In genomic region chr2:120858361-120858760, GRCh38 we compare ENCODE assay signal across 15 cellular contexts.
DNase-seq lines count a peak whose midpoint lies in the region; ATAC-seq and TF ChIP-seq lines count a peak whose summit lies in the region.
"Had no signal": no experiment of that assay in that cellular context is flagged by ENCODE, and none has a peak within 500 bp of the region (broad histone marks: within the 10 kb centered on the region; RNA-seq: fewer than 3 reads in every experiment).

No MANE protein-coding gene starts in this region.

- no peak overlapping the region for H3K4ac ChIP-seq in neuronal stem cell (ENCODE audit: low read length)

- peaks cover 5% of the 10 kb centered on the region for H3K79me1 ChIP-seq in neuronal stem cell (ENCODE audit: low read depth, low read length)

- no peak overlapping the region for H2BK120ac ChIP-seq in neuronal stem cell (ENCODE audit: low read depth, low read length)

- H2BK5ac ChIP-seq in neuronal stem cell (ENCODE audit: low read length) = peak overlapping the region; percentile 4

- no peak overlapping the region for H3K4me2 ChIP-seq in neuronal stem cell (ENCODE audit: insufficient read depth, low read length, poor library complexity, severe bottlenecking)

- peak overlapping the region; percentile 27 for H2AK5ac ChIP-seq in neuronal stem cell (ENCODE audit: low read depth, low read length)

- peak overlapping the region; percentile 61 for H3K18ac ChIP-seq in neuronal stem cell (ENCODE audit: low read length)

- peak overlapping the region; percentile 81 for H3K27ac ChIP-seq in neuronal stem cell (replicated peaks; ENCODE audit: low read length)
- H3K27ac ChIP-seq: foreskin keratinocyte, left ventricle myocardium inferior had no signal

- no peaks in the 10 kb centered on the region for H3K36me3 ChIP-seq in BE2C
- H3K36me3 ChIP-seq in NT2/D1 (ENCODE audit: insufficient read depth, insufficient read length, low read length) = peaks cover 32% of the 10 kb centered on the region
- peaks cover 5 to 21% of the 10 kb centered on the region in 2 donors for H3K36me3 ChIP-seq in neuronal stem cell (replicated peaks in 1 of 2; ENCODE audit: control insufficient read depth in 2 of 2, insufficient read depth in 2 of 2, low read length in 2 of 2)
- H3K36me3 ChIP-seq: left ventricle myocardium inferior had no signal

- no peak overlapping the region for H2BK12ac ChIP-seq in neuronal stem cell (ENCODE audit: low read length)

- TF ChIP-seq CTCF in BE2C (IDR thresholded peaks at IDR 0.05; ENCODE audit: low read depth, low read length) = no peak

- WGBS in neuronal stem cell (ENCODE audit: extremely low coverage in 2 of 2, insufficient read length in 2 of 2, insufficient replicate concordance in 1 of 2), 2 donors = no CpG with 5 or more reads among the region's 4 CpGs

- H4K91ac ChIP-seq in neuronal stem cell (ENCODE audit: low read depth, low read length, poor library complexity) = no peak overlapping the region

- peak; percentile 28 for DNase-seq in BE2C
- DNase-seq in NT2/D1 (ENCODE audit: low read depth, low spot score) = no peak
- peak; percentile 73 for DNase-seq in globus pallidus (ENCODE audit: low spot score)
- no peak for DNase-seq in neuronal stem cell (ENCODE audit: low spot score)
- no peak for DNase-seq in NCI-H774 (lab: John Stamatoyannopoulos, UW)
- DNase-seq in central memory CD4-positive, alpha-beta T cell = no peak
- DNase-seq in stimulated activated CD4-positive, alpha-beta T cell treated with anti-CD3 and anti-CD28 coated beads, Interleukin-4, amount 100 ng/mL, for 24 hours = no peak
- DNase-seq: activated CD4-positive, CD25-positive, alpha-beta regulatory T cell treated with anti-CD3 and anti-CD28 coated beads, Interleukin-2, amount 50 U/mL, for 72 hours; CD4-positive, alpha-beta memory T cell; foreskin keratinocyte; left ventricle myocardium inferior; naive thymus-derived CD4-positive, alpha-beta T cell; SIG-M5; stimulated activated CD4-positive, alpha-beta T cell treated with anti-CD3 and anti-CD28 coated beads, Interleukin-2, amount 100 ng/mL, for 24 hours had no signal

- H3K9ac ChIP-seq in NT2/D1 (ENCODE audit: insufficient read length, low read depth) (peak overlapping the region; percentile 53), neuronal stem cell (ENCODE audit: low read depth, low read length, poor library complexity) (no peak overlapping the region)

- peak overlapping the region; percentile 26 for H3K23ac ChIP-seq in neuronal stem cell (ENCODE audit: low read depth, low read length, poor library complexity)

- no peaks in the 10 kb centered on the region for H3K27me3 ChIP-seq in BE2C
- no peaks in the 10 kb centered on the region for H3K27me3 ChIP-seq in NT2/D1 (ENCODE audit: insufficient read depth, insufficient read length)
- H3K27me3 ChIP-seq in neuronal stem cell (ENCODE audit: control insufficient read depth in 3 of 3, insufficient read depth in 3 of 3, low read depth in 1 of 3, low read length in 3 of 3) = no peaks in the 10 kb centered on the region
- H3K27me3 ChIP-seq: foreskin keratinocyte had no signal

- H3K9me3 ChIP-seq in BE2C (no peaks in the 10 kb centered on the region), NT2/D1 (ENCODE audit: insufficient read depth, low read length) (no peaks in the 10 kb centered on the region), neuronal stem cell (replicated peaks in 1 of 2; ENCODE audit: control insufficient read depth in 2 of 2, insufficient read depth in 1 of 2, low read depth in 1 of 2, low read length in 2 of 2) (no peaks in the 10 kb centered on the region)
- H3K9me3 ChIP-seq: left ventricle myocardium inferior had no signal

- H3K4me1 ChIP-seq in BE2C = peaks cover 4% of the 10 kb centered on the region; the same call in 1 of the 2 replicates
- H3K4me1 ChIP-seq in NT2/D1 (ENCODE audit: insufficient read depth, insufficient read length) = peaks cover 37% of the 10 kb centered on the region
- peaks cover 31 to 49% of the 10 kb centered on the region in 2 donors for H3K4me1 ChIP-seq in neuronal stem cell (ENCODE audit: control insufficient read depth in 2 of 2, insufficient read depth in 1 of 2, low read depth in 1 of 2, low read length in 2 of 2)
- H3K4me1 ChIP-seq: foreskin keratinocyte, left ventricle myocardium inferior had no signal

- H3K14ac ChIP-seq in neuronal stem cell (ENCODE audit: low read length) = no peak overlapping the region

- peak overlapping the region; percentile 34 for H2BK15ac ChIP-seq in neuronal stem cell (ENCODE audit: low read length)

- H4K8ac ChIP-seq in neuronal stem cell (ENCODE audit: low read depth, low read length) = no peak overlapping the region

- no peak for ATAC-seq in GM18511 (IDR thresholded peaks at IDR 0.05; ENCODE audit: unreplicated experiment)
- ATAC-seq: foreskin keratinocyte; naive thymus-derived CD4-positive, alpha-beta T cell had no signal

- H3K4me3 ChIP-seq in BE2C (ENCODE audit: low read depth, low read length) = no peak overlapping the region
- H3K4me3 ChIP-seq in NT2/D1 (ENCODE audit: insufficient read length, low read depth) = no peak overlapping the region
- no peak overlapping the region for H3K4me3 ChIP-seq in neuronal stem cell (ENCODE audit: low read length in 2 of 2)
- H3K4me3 ChIP-seq: left ventricle myocardium inferior had no signal

- H2AFZ ChIP-seq in neuronal stem cell (ENCODE audit: low read length) = no peak overlapping the region

Comparison
In these comparisons a context has a peak if more than half of its experiments do, and no peak if none do; other contexts are left out.
1. DNase-seq: peak in BE2C (single experiment) and globus pallidus (single experiment); none in NT2/D1 (single experiment), neuronal stem cell (single experiment), NCI-H774 (single experiment), central memory CD4-positive, alpha-beta T cell (single experiment) and stimulated activated CD4-positive, alpha-beta T cell treated with anti-CD3 and anti-CD28 coated beads, Interleukin-4, amount 100 ng/mL, for 24 hours (single experiment).